ENCODE assay signal across 15 cellular contexts in the genomic region with DNA sequence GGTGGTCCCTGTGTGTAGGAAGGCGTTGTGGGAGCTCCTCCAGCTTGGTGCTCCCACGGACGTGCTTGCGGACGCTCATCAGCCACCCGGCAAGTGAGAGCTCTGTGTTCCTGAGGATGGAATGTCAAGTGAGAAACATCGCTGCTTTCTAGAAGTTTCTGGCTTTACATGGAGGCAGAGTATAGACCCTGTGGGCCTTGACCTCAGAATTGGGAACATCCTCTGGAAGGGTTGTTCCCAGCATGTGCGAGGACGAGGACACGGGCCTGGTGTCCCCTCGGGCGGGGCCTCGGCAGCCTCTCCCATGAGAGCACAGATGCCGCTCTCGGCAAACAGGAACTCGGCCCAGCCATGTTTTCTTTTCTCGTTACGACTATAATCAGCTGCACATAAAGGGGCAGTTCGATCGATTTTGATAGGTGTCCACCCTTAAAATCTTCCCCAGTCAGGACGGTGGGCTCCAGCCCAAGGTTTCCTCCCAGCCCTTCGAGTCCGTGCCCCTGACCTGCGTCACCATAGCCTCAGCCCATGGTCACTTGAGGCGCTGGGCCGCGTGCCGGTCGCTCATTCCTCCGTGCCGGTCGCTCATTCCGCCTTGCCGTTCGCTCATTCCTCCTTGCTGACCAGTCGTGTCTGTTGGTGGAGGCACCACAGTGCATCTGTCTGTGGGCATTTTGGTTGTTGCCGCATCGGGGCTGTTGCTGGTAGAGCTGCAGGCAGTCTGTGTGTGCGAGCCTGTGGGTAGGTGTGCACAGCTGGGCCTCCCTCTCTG.
A peak's percentile ranks its signal among the peaks of the same experiment; 100 is the strongest.
DNase-seq lines count a peak whose midpoint lies in the region; ATAC-seq and TF ChIP-seq lines count a peak whose summit lies in the region.
"Had no signal": no experiment of that assay in that cellular context is flagged by ENCODE, and none has a peak within 500 bp of the region (broad histone marks: within the 10 kb centered on the region; RNA-seq: fewer than 3 reads in every experiment).

No MANE protein-coding gene starts in this region.

- no peaks in the 10 kb centered on the region for H3K27me3 Mint-ChIP-seq in endodermal cell (ENCODE audit: insufficient read depth)

- H3K9ac ChIP-seq in endodermal cell (ENCODE audit: extremely low read depth, low read length, poor library complexity, severe bottlenecking), result no peak overlapping the region

- H3K9me3 Mint-ChIP-seq in endodermal cell, result no peaks in the 10 kb centered on the region
- H3K9me3 Mint-ChIP-seq: activated naive CD4-positive, alpha-beta T cell treated with anti-CD3 and anti-CD28 coated beads, Interleukin-2, amount 50 U/mL, for 72 hours had no signal

- TF ChIP-seq CTCF in AG04450 (IDR thresholded peaks at IDR 0.05; ENCODE audit: low read depth, low read length) (no peak), RWPE2 (IDR thresholded peaks at IDR 0.05; ENCODE audit: poor library complexity, severe bottlenecking) (no peak), endodermal cell (conservative IDR thresholded peaks at IDR 0.05) (no peak)

- 95% methylated on average over 37 to 39 of the region's 39 CpGs for WGBS in endodermal cell (ENCODE audit: insufficient coverage in 1 of 2, insufficient read length in 1 of 2), 2 experiments

- H3K27ac ChIP-seq in AG04450 (ENCODE audit: low read depth, low read length) (peak overlapping the region; percentile 75), RWPE2 (ENCODE audit: poor library complexity, severe bottlenecking) (no peak overlapping the region), endodermal cell (ENCODE audit: low read depth, low read length) (no peak overlapping the region)
- H3K27ac ChIP-seq: PC-9, prostate gland, VCaP had no signal

- H3K4me1 Mint-ChIP-seq in endodermal cell, result no peaks in the 10 kb centered on the region

- peaks cover 66% of the 10 kb centered on the region for H3K36me3 Mint-ChIP-seq in endodermal cell (ENCODE audit: low read depth)

- H3K36me3 ChIP-seq in RWPE2 (ENCODE audit: low read depth) (peaks cover 63% of the 10 kb centered on the region), endodermal cell (ENCODE audit: control insufficient read depth, insufficient read depth, low read length) (peaks cover 52% of the 10 kb centered on the region)

- no peak overlapping the region for H3K27ac Mint-ChIP-seq in endodermal cell

- POLR2A ChIA-PET in AG04450 (lab: Yijun Ruan, JAX), result no interaction called here

- no peak overlapping the region for H3K4me3 Mint-ChIP-seq in endodermal cell

- DNase-seq in AG04450 (ENCODE audit: low read depth, low spot score) (no peak), RWPE2 (ENCODE audit: low spot score) (peak; percentile 63), left cardiac atrium (peak; percentile 13), sciatic nerve (ENCODE audit: low spot score) (peak; percentile 57), endodermal cell (no peak)
- DNase-seq: glutamatergic neuron, NCI-H187, NCI-H510A treated with DMSO at 0.1 percent for 48 hours, PC-9 had no signal

- peaks cover 11% of the 10 kb centered on the region for H3K4me1 ChIP-seq in RWPE2 (ENCODE audit: insufficient read depth, poor library complexity, severe bottlenecking)
- no peaks in the 10 kb centered on the region for H3K4me1 ChIP-seq in endodermal cell (ENCODE audit: control insufficient read depth, insufficient read depth, low read length)
- H3K4me1 ChIP-seq: prostate gland had no signal

- ATAC-seq in RWPE2 (ENCODE audit: low read depth) (no peak), left cardiac atrium (no peak), sciatic nerve (peak; percentile 31), HG02885 (IDR thresholded peaks at IDR 0.05; ENCODE audit: poor library complexity, unreplicated experiment) (no peak), GM21737 (IDR thresholded peaks at IDR 0.05; ENCODE audit: unreplicated experiment) (no peak), GM18502 (IDR thresholded peaks at IDR 0.05; ENCODE audit: poor library complexity, unreplicated experiment) (no peak)
- ATAC-seq: activated naive CD4-positive, alpha-beta T cell treated with anti-CD3 and anti-CD28 coated beads, Interleukin-2, amount 50 U/mL, for 72 hours had no signal

- intact Hi-C loops in left cardiac atrium (cut with DNase I), result no loop called here
- intact Hi-C loops in sciatic nerve (cut with DNase I), result no loop called here

- H3K27me3 ChIP-seq in AG04450 (ENCODE audit: control insufficient read depth, insufficient read depth, low read length), result no peaks in the 10 kb centered on the region
- no peaks in the 10 kb centered on the region for H3K27me3 ChIP-seq in RWPE2 (ENCODE audit: insufficient read depth, poor library complexity, severe bottlenecking)
- no peaks in the 10 kb centered on the region for H3K27me3 ChIP-seq in endodermal cell (ENCODE audit: control insufficient read depth, insufficient read depth, low read length, poor library complexity, severe bottlenecking)

- CTCF ChIA-PET in AG04450 (lab: Charles Lee), result interaction anchor here (1.3 to 2.4 kb wide), 2 partner anchors 16 to 149 kb away, joined by 3 to 6 read pairs; no protein-coding TSS in a partner anchor

- H3K9me3 ChIP-seq in AG04450 (ENCODE audit: control insufficient read depth, insufficient read depth, low read length), result peaks cover 32% of the 10 kb centered on the region; the same call in 1 of the 2 replicates
- H3K9me3 ChIP-seq in RWPE2 (ENCODE audit: severe bottlenecking), result no peaks in the 10 kb centered on the region
- H3K9me3 ChIP-seq in endodermal cell (ENCODE audit: control insufficient read depth, low read length), result no peaks in the 10 kb centered on the region
- H3K9me3 ChIP-seq: prostate gland had no signal

- no peak overlapping the region for H3K4me3 ChIP-seq in AG04450 (ENCODE audit: low read depth, low read length)
- no peak overlapping the region for H3K4me3 ChIP-seq in RWPE2 (ENCODE audit: severe bottlenecking)
- H3K4me3 ChIP-seq in endodermal cell (ENCODE audit: low read length), result no peak overlapping the region
- H3K4me3 ChIP-seq: PC-9, prostate gland had no signal

Comparison
In these comparisons a context has a peak if more than half of its experiments do, and no peak if none do; other contexts are left out.
1. DNase-seq: peak in RWPE2 (single experiment), left cardiac atrium (single experiment) and sciatic nerve (single experiment); none in AG04450 (single experiment) and endodermal cell (single experiment).